In the genomic region with DNA sequence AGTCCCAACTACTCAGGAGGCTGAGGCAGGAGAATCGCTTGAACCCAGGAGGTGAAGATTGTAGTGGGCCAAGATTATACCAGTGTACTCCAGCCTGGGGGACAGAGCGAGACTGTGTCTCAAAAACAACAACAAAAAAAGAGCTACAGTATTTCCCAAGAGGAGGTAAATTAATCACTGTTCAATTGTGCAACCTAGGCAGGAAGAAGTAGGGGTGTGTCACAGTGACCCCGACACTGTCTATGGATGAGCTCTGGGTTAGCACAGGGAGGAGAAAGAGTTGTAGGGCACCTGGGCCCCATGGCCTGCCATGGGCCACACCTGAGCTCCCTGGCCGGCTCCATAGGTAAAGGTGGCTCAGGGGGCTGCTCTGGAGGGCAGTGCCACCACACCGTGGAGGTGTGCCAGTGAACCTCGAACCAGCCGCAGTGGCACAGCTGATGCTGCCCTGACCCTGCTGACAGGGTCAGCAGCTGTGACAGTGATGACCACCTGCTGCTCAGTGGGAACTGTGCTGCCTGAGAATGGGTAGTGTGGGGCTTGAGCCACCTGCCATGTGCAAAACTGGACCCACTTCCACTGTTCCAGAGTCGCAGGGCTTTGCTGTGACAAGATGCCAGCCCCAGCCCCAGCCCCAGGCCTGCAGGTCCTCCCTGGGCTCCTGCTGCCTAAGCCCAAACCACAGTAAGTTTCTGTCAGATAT, we compare ENCODE assay signal across 31 cellular contexts.
A peak's percentile ranks its signal among the peaks of the same experiment; 100 is the strongest.
DNase-seq lines count a peak whose midpoint lies in the region; ATAC-seq, FAIRE-seq and TF ChIP-seq lines count a peak whose summit lies in the region.
"Had no signal": no experiment of that assay in that cellular context is flagged by ENCODE, and none has a peak within 500 bp of the region (broad histone marks: within the 10 kb centered on the region; RNA-seq: fewer than 3 reads in every experiment).

No MANE protein-coding gene starts in this region.

- H2BK20ac ChIP-seq in IMR-90 (ENCODE audit: low read depth, low read length) = no peak overlapping the region

- H3K56ac ChIP-seq in IMR-90 (ENCODE audit: extremely low read depth, insufficient read depth, low read length) = no peak overlapping the region

- H3K36me3 Mint-ChIP-seq in CD8-positive, alpha-beta memory T cell = no peaks in the 10 kb centered on the region
- H3K36me3 Mint-ChIP-seq: IgD-negative memory B cell had no signal

- H3K4ac ChIP-seq in IMR-90 (ENCODE audit: low read depth, low read length) = no peak overlapping the region

- FAIRE-seq in bronchial epithelial cell (lab: Jason Lieb, UNC) = peak; percentile 68
- FAIRE-seq: GM12892 had no signal

- no peak overlapping the region for H3K27ac ChIP-seq in IMR-90 (ENCODE audit: insufficient read depth, low read length)
- no peak overlapping the region for H3K27ac ChIP-seq in CD8-positive, alpha-beta memory T cell (ENCODE audit: low read depth, low read length)
- H3K27ac ChIP-seq: dorsolateral prefrontal cortex, left ventricle myocardium inferior, neutrophil, stomach, thyroid gland had no signal

- H3K27me3 ChIP-seq in IMR-90 (ENCODE audit: control insufficient read depth, insufficient read depth, low read length) = no peaks in the 10 kb centered on the region
- H3K27me3 ChIP-seq in bronchial epithelial cell (ENCODE audit: control insufficient read depth, insufficient read depth, low read length) = no peaks in the 10 kb centered on the region
- no peaks in the 10 kb centered on the region for H3K27me3 ChIP-seq in CD8-positive, alpha-beta memory T cell (ENCODE audit: insufficient read depth, low read length, poor library complexity, severe bottlenecking)
- H3K27me3 ChIP-seq: BE2C, dorsolateral prefrontal cortex, neutrophil, stomach, thyroid gland had no signal

- no peak overlapping the region for H2BK5ac ChIP-seq in IMR-90 (ENCODE audit: low read depth, low read length, poor library complexity, severe bottlenecking)

- H3K27me3 Mint-ChIP-seq in CD8-positive, alpha-beta memory T cell = peaks cover 0 to 4% of the 10 kb centered on the region in 2 donors
- H3K27me3 Mint-ChIP-seq: IgD-negative memory B cell had no signal

- H3K14ac ChIP-seq in IMR-90 (replicated peaks; ENCODE audit: low read depth, low read length) = no peak overlapping the region

- no peaks in the 10 kb centered on the region for H3K9me3 ChIP-seq in IMR-90 (ENCODE audit: control insufficient read depth, insufficient read depth, low read length)
- H3K9me3 ChIP-seq in CD8-positive, alpha-beta memory T cell (ENCODE audit: low read length) = no peaks in the 10 kb centered on the region
- H3K9me3 ChIP-seq: BE2C, left ventricle myocardium inferior, neutrophil, stomach, thyroid gland had no signal

- no peak overlapping the region for H3K23ac ChIP-seq in IMR-90 (ENCODE audit: low read depth, low read length)

- TF ChIP-seq RAD21 in IMR-90 (IDR thresholded peaks at IDR 0.05; ENCODE audit: low read length) = no peak

- no peak overlapping the region for H2AK5ac ChIP-seq in IMR-90 (ENCODE audit: low read depth, low read length)

- no peak overlapping the region for H2BK15ac ChIP-seq in IMR-90 (ENCODE audit: low read depth, low read length)

- no peaks in the 10 kb centered on the region for H3K9me3 Mint-ChIP-seq in CD8-positive, alpha-beta memory T cell
- H3K9me3 Mint-ChIP-seq: IgD-negative memory B cell; T-helper 1 cell treated with Interleukin-12 subunit alpha and Interleukin-12 subunit beta and Interleukin-4 antibody, amounts not matched to agents 30 μg/mL and 1 μg/mL, for 36 hours had no signal

- no peaks in the 10 kb centered on the region for H3K4me1 Mint-ChIP-seq in CD8-positive, alpha-beta memory T cell
- H3K4me1 Mint-ChIP-seq: IgD-negative memory B cell had no signal

- H3K18ac ChIP-seq in IMR-90 (ENCODE audit: low read depth, low read length) = no peak overlapping the region

- H2AK9ac ChIP-seq in IMR-90 (replicated peaks; ENCODE audit: low read depth, low read length, poor library complexity) = no peak overlapping the region

- H4K8ac ChIP-seq in IMR-90 (ENCODE audit: low read depth in 2 of 2, low read length in 2 of 2) = no peak overlapping the region

- CTCF ChIA-PET in IMR-90 (lab: Yijun Ruan, JAX) = interaction anchor here (0.6 to 1.2 kb wide), 2 partner anchors 15 to 83 kb away, joined by 3 to 5 read pairs; no protein-coding TSS in a partner anchor
- CTCF ChIA-PET in CD8-positive, alpha-beta memory T cell (lab: Charles Lee) = interaction anchor here (2.0 kb wide), 1 partner anchor 116 kb away, joined by 9 read pairs; no protein-coding TSS in a partner anchor

- no peaks in the 10 kb centered on the region for H4K20me1 ChIP-seq in IMR-90 (ENCODE audit: insufficient read depth, low read length)

- BruUV-seq in IMR-90 (replicated peaks; lab: Mats Ljungman, UMichigan) = no TSS peak

- no peak overlapping the region for H3K4me3 Mint-ChIP-seq in CD8-positive, alpha-beta memory T cell
- H3K4me3 Mint-ChIP-seq: IgD-negative memory B cell; T-helper 1 cell treated with Interleukin-12 subunit alpha and Interleukin-12 subunit beta and Interleukin-4 antibody, amounts not matched to agents 30 μg/mL and 1 μg/mL, for 36 hours had no signal

- DNase-seq in AG20443 (ENCODE audit: low spot score) (peak; percentile 29), IMR-90 (no peak), bronchial epithelial cell (ENCODE audit: low read depth) (peak; percentile 62), left lobe of liver (ENCODE audit: low spot score) (no peak), SK-N-DZ (ENCODE audit: low spot score) (no peak), SIG-M5 (lab: John Stamatoyannopoulos, UW) (no peak)
- no peak for DNase-seq in CD8-positive, alpha-beta memory T cell
- DNase-seq in central memory CD4-positive, alpha-beta T cell = no peak
- DNase-seq: activated CD4-positive, alpha-beta T cell treated with anti-CD3 and anti-CD28 coated beads, Interleukin-2, amount 50 U/mL, for 4 hours; activated gamma-delta T cell treated with Interleukin-2 at 50 U/mL for 16 hours; activated T-cell treated with anti-CD3 and anti-CD28 coated beads, Interleukin-2, amount 50 U/mL, for 48 hours; BE2C; cerebellar nuclear complex; dorsolateral prefrontal cortex; EL; head of caudate nucleus; islet precursor cell; left ventricle myocardium inferior; NCI-H1105; NCI-H187; NCI-H446 treated with DMSO at 0.1 percent for 48 hours; stimulated activated CD4-positive, alpha-beta T cell treated with anti-CD3 and anti-CD28 coated beads, Interleukin-12 subunit alpha, Interleukin-12 subunit beta, amount 100 ng/mL, for 4 hours; stimulated activated CD4-positive, alpha-beta T cell treated with anti-CD3 and anti-CD28 coated beads, Interleukin-4, amount 100 ng/mL, for 1 hour; stomach; thyroid gland had no signal

- H3K36me3 ChIP-seq in IMR-90 (ENCODE audit: control insufficient read depth, insufficient read depth, low read length) (peaks cover 28% of the 10 kb centered on the region; the same call in 1 of the 2 replicates), bronchial epithelial cell (ENCODE audit: control insufficient read depth, insufficient read depth, low read length) (no peaks in the 10 kb centered on the region)
- H3K36me3 ChIP-seq in CD8-positive, alpha-beta memory T cell (ENCODE audit: insufficient read depth, low read length) = no peaks in the 10 kb centered on the region
- H3K36me3 ChIP-seq: neutrophil had no signal

- dilution Hi-C loops in IMR-90 (cut with HindIII; ENCODE audit: low sequenced_read_pairs, unreplicated experiment) = no loop called here

- TF ChIP-seq POLR2A in IMR-90 (IDR thresholded peaks at IDR 0.05; ENCODE audit: low read depth, low read length) = no peak

- ATAC-seq in IMR-90 (ENCODE audit: low read depth) = no peak
- ATAC-seq in left lobe of liver = peak; percentile 36
- ATAC-seq: sciatic nerve, SK-N-SH treated with all-trans-retinoic acid at 6 μM for 48 hours had no signal

- no peak overlapping the region for H3K4me3 ChIP-seq in IMR-90 (ENCODE audit: insufficient read depth, low read depth, low read length)
- no peak overlapping the region for H3K4me3 ChIP-seq in bronchial epithelial cell (ENCODE audit: low read depth, low read length)
- H3K4me3 ChIP-seq in CD8-positive, alpha-beta memory T cell (ENCODE audit: low read length) = no peak overlapping the region
- H3K4me3 ChIP-seq: dorsolateral prefrontal cortex, left ventricle myocardium inferior, stomach, thyroid gland had no signal

- WGBS in IMR-90 (ENCODE audit: extremely low coverage in 2 of 2, insufficient read length in 1 of 2), 2 experiments = 100% methylated on average over 1 of the region's 8 CpGs; no CpG with 5 or more reads in 1 of the 2 experiments

- intact Hi-C loops in IMR-90 (cut with micrococcal nuclease) = loop anchor here (10.0 kb wide), 1 partner anchor 198 kb away; the partner anchor contains the start of gene MN1

- H3K4me1 ChIP-seq in IMR-90 (ENCODE audit: control insufficient read depth, insufficient read depth, low read length) = peaks cover 18% of the 10 kb centered on the region
- H3K4me1 ChIP-seq in CD8-positive, alpha-beta memory T cell (ENCODE audit: insufficient read depth, low read length) = no peaks in the 10 kb centered on the region
- H3K4me1 ChIP-seq: BE2C, thyroid gland had no signal

- TF ChIP-seq CTCF in IMR-90 (conservative IDR thresholded peaks at IDR 0.05; ENCODE audit: low read depth, low read length) (no peak), bronchial epithelial cell (IDR thresholded peaks at IDR 0.05; ENCODE audit: insufficient read depth, low read length, severe bottlenecking) (no peak)

- no peak overlapping the region for H2AFZ ChIP-seq in IMR-90 (replicated peaks; ENCODE audit: low read length, poor library complexity)

- peaks cover 0 to 11% of the 10 kb centered on the region in 2 experiments; a peak in 1 of 4 replicates for H3K79me1 ChIP-seq in IMR-90 (ENCODE audit: low read depth in 1 of 2, low read length in 2 of 2)

- in situ Hi-C loops in IMR-90 (cut with MboI; ENCODE audit: low sequenced_read_pairs) = loop anchor here (10.0 to 25.0 kb wide), 2 partner anchors 588 to 1241 kb away; no protein-coding TSS in a partner anchor

- no peak overlapping the region for H2BK120ac ChIP-seq in IMR-90 (ENCODE audit: low read depth, low read length)

- H3K9ac ChIP-seq in IMR-90 (ENCODE audit: low read depth, low read length) = no peak overlapping the region

- POLR2A ChIA-PET in IMR-90 (lab: Charles Lee; ENCODE audit: unreplicated experiment) = interaction anchor here (0.6 kb wide), 2 partner anchors 12 to 33 kb away, joined by 4 to 7 read pairs; no protein-coding TSS in a partner anchor
- POLR2A ChIA-PET in CD8-positive, alpha-beta memory T cell (lab: Charles Lee) = no interaction called here

- H4K91ac ChIP-seq in IMR-90 (ENCODE audit: insufficient read depth, low read depth, low read length) = no peak overlapping the region

- peaks cover 21% of the 10 kb centered on the region for H3K9me1 ChIP-seq in IMR-90 (ENCODE audit: insufficient read depth, low read length)

- H4K5ac ChIP-seq in IMR-90 (ENCODE audit: low read depth, low read length) = no peak overlapping the region

- H3K4me2 ChIP-seq in IMR-90 (ENCODE audit: low read depth, low read length) = no peak overlapping the region

- no peak overlapping the region for H3K27ac Mint-ChIP-seq in CD8-positive, alpha-beta memory T cell
- H3K27ac Mint-ChIP-seq: T-helper 1 cell treated with Interleukin-12 subunit alpha and Interleukin-12 subunit beta and Interleukin-4 antibody, amounts not matched to agents 30 μg/mL and 1 μg/mL, for 36 hours had no signal

TF ChIP-seq in IMR-90, 13 proteins besides CTCF, POLR2A, EP300 and RAD21:
- TF ChIP-seq MAFK (IDR thresholded peaks at IDR 0.05; ENCODE audit: low read depth, low read length) = no peak
- peak; percentile 36; the same call in 1 of the 2 replicates for TF ChIP-seq CEBPB (IDR thresholded peaks at IDR 0.05; ENCODE audit: low read depth, low read length)

Comparison
In these comparisons a context has a peak if more than half of its experiments do, and no peak if none do; other contexts are left out.
1. DNase-seq: peak in AG20443 (single experiment) and bronchial epithelial cell (single experiment); none in IMR-90 (single experiment), left lobe of liver (single experiment), CD8-positive, alpha-beta memory T cell (0 of 5), SK-N-DZ (single experiment), SIG-M5 (single experiment) and central memory CD4-positive, alpha-beta T cell (single experiment).